Comparison of ENCODE assay signal across 21 cellular contexts in the genomic region with DNA sequence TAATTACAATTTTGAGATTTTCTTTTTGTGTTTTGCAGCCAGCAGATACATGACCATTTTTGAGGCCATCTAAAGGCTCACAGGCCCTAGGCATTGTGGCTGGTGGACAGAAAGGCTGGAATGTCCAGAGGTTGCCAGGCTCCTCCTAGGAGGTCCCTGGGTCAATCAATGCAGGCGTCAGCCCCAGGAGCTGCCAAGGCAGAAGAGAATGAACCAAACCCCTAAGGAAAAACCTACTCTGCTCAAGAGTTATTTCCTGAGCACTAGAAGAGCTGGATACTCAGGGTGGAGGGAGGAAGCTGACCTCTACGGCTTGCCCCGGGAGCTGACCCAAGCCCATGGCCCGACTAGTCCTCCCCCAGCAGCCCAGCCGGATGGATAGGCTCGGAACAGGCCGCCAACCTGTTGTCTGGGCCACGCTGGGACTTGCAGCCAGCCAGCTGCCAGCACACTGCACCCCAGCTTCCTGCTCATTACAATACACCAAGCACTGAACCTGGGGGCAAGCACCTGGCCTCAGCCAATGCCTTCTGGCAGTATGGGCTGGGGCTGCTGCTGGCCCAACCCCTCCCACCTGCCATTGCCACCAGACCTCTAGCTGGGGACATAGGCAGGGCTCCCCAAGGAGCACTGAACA. TPM values are rescaled to one million over a fixed set of nuclear protein-coding genes. Genes with fewer than 3 reads are reported as not detected.
A peak's percentile ranks its signal among the peaks of the same experiment; 100 is the strongest.
DNase-seq lines count a peak whose midpoint lies in the region; ATAC-seq, FAIRE-seq and TF ChIP-seq lines count a peak whose summit lies in the region.
"Had no signal": no experiment of that assay in that cellular context is flagged by ENCODE, and none has a peak within 500 bp of the region (broad histone marks: within the 10 kb centered on the region; RNA-seq: fewer than 3 reads in every experiment).

No MANE protein-coding gene starts in this region.

- in situ Hi-C loops in HepG2 (cut with HindIII; ENCODE audit: extremely low pct_ligation_motif_present, low pct_unique_long_range_greater_than_20kb) = no loop called here

- H2AFZ ChIP-seq in HepG2 (ENCODE audit: low read length) = no peak overlapping the region

- H3K9me3 Mint-ChIP-seq in nephron progenitor cell = no peaks in the 10 kb centered on the region

- no peaks in the 10 kb centered on the region for H3K79me2 ChIP-seq in HepG2 (ENCODE audit: insufficient read depth, low read length)

- H3K4me1 ChIP-seq in liver (ENCODE audit: control insufficient read depth in 4 of 4, insufficient read depth in 4 of 4, low read length in 3 of 4) (no peaks in the 10 kb centered on the region), HepG2 (ENCODE audit: insufficient read depth, low read length) (peaks cover 9% of the 10 kb centered on the region; the same call in 1 of the 2 replicates), stomach (peaks cover 0 to 10% (median 1%) of the 10 kb centered on the region in 4 donors)

- CTCF ChIA-PET in HepG2 (lab: Yijun Ruan, JAX; ENCODE audit: low intra/inter-chr PET ratio, low total read pairs) = no interaction called here

- H3K27me3 Mint-ChIP-seq in nephron progenitor cell (ENCODE audit: low read depth, poor library complexity) = peaks cover 11% of the 10 kb centered on the region

- TF ChIP-seq POLR2A in HepG2 (IDR thresholded peaks at IDR 0.05; ENCODE audit: insufficient read depth in 1 of 2, low read depth in 2 of 2, low read length in 2 of 2) (no peak), stomach (IDR thresholded peaks at IDR 0.05) (no peak)

- intact Hi-C loops in HepG2 (cut with micrococcal nuclease; ENCODE audit: unreplicated experiment) (no loop called here), stomach (cut with DNase I; ENCODE audit: low total_unique reads) (no loop called here)

- H3K4me1 Mint-ChIP-seq in nephron progenitor cell = peaks cover 8% of the 10 kb centered on the region

- no peaks in the 10 kb centered on the region for H3K36me3 ChIP-seq in liver (ENCODE audit: control insufficient read depth in 4 of 4, insufficient read depth in 3 of 4, low read depth in 1 of 4, low read length in 3 of 4)
- no peaks in the 10 kb centered on the region for H3K36me3 ChIP-seq in HepG2 (replicated peaks in 1 of 2; ENCODE audit: control insufficient read depth in 1 of 2, insufficient read depth in 2 of 2, low read length in 2 of 2)
- no peaks in the 10 kb centered on the region for H3K36me3 ChIP-seq in bronchial epithelial cell (ENCODE audit: control insufficient read depth, insufficient read depth, low read length)
- no peaks in the 10 kb centered on the region for H3K36me3 ChIP-seq in stomach

- no peak for TF ChIP-seq EP300 in HepG2 (IDR thresholded peaks at IDR 0.05; ENCODE audit: low read depth in 2 of 2, low read length in 2 of 2)
- TF ChIP-seq EP300 in HepG2 (CRISPR knock-in tag; IDR thresholded peaks at IDR 0.05; ENCODE audit: borderline replicate concordance) = no peak
- TF ChIP-seq EP300 in stomach (IDR thresholded peaks at IDR 0.05) = no peak

- no peaks in the 10 kb centered on the region for H3K36me3 Mint-ChIP-seq in nephron progenitor cell (ENCODE audit: low read depth)

- BruUV-seq in HepG2 (replicated peaks; lab: Mats Ljungman, UMichigan) = no TSS peak

- H3K9me3 ChIP-seq in liver (ENCODE audit: control insufficient read depth in 4 of 4, low read length in 3 of 4) (no peaks in the 10 kb centered on the region), HepG2 (ENCODE audit: low read length) (no peaks in the 10 kb centered on the region), stomach (no peaks in the 10 kb centered on the region)
- H3K9me3 ChIP-seq: A549 had no signal

- H3K27ac Mint-ChIP-seq in nephron progenitor cell = peak overlapping the region; percentile 42

- no peak overlapping the region for H3K9ac ChIP-seq in liver (ENCODE audit: low read depth in 1 of 2, low read length in 2 of 2)
- no peak overlapping the region for H3K9ac ChIP-seq in HepG2 (ENCODE audit: insufficient read depth, low read depth, low read length)

- ATAC-seq in HepG2 (no peak; the same call in 1 of the 3 replicates), HG03378 (IDR thresholded peaks at IDR 0.05; ENCODE audit: unreplicated experiment) (no peak), HG02970 (IDR thresholded peaks at IDR 0.05; ENCODE audit: low FRiP score, unreplicated experiment) (no peak)
- ATAC-seq: A549 had no signal

- H3K4me2 ChIP-seq in HepG2 (ENCODE audit: low read depth, low read length) = no peak overlapping the region
- H3K4me2 ChIP-seq: A549 had no signal

- H3K27me3 ChIP-seq in liver (ENCODE audit: control insufficient read depth in 4 of 4, insufficient read depth in 4 of 4, low read length in 3 of 4) = no peaks in the 10 kb centered on the region
- peaks cover 0 to 28% of the 10 kb centered on the region in 2 experiments; a peak in 3 of 5 replicates for H3K27me3 ChIP-seq in HepG2 (ENCODE audit: control insufficient read depth in 1 of 2, insufficient read depth in 2 of 2, low read length in 2 of 2)
- no peaks in the 10 kb centered on the region for H3K27me3 ChIP-seq in bronchial epithelial cell (ENCODE audit: control insufficient read depth, insufficient read depth, low read length)
- no peaks in the 10 kb centered on the region for H3K27me3 ChIP-seq in stomach

- no peak overlapping the region for H3K4me3 Mint-ChIP-seq in nephron progenitor cell

- H3K4me3 ChIP-seq in liver (ENCODE audit: low read depth in 1 of 3, low read length in 3 of 3) (no peak overlapping the region), HepG2 (replicated peaks in 1 of 3; ENCODE audit: insufficient read depth in 1 of 3, low read depth in 2 of 3, low read length in 3 of 3) (no peak overlapping the region), bronchial epithelial cell (ENCODE audit: low read depth, low read length) (no peak overlapping the region), stomach (no peak overlapping the region)
- H3K4me3 ChIP-seq: A549 had no signal

- POLR2A ChIA-PET in HepG2 (lab: Yijun Ruan, JAX) = no interaction called here

- FAIRE-seq in HepG2 (lab: Jason Lieb, UNC) (no peak), bronchial epithelial cell (lab: Jason Lieb, UNC) (no peak)
- FAIRE-seq: A549, GM12891, GM18507 had no signal

- no peaks in the 10 kb centered on the region for H4K20me1 ChIP-seq in HepG2 (ENCODE audit: insufficient read depth, low read length)

- DNase-seq in HepG2 (ENCODE audit: low spot score) (no peak), bronchial epithelial cell (ENCODE audit: low read depth) (peak; percentile 15), nephron progenitor cell (no peak), stomach (no peak)
- DNase-seq: C1 segment of cervical spinal cord; GF-D8; GOT3; KG1; NCI-H1092; NCI-H187; NCI-H446; NK-92 treated with Interleukin-12 subunit alpha and Interleukin-12 subunit beta, amount 100 ng/mL, for 24 hours had no signal

- 81% methylated on average over 8 of the region's 8 CpGs for whole genome bisulfite sequencing in liver
- 13% methylated on average over 3 of the region's 8 CpGs for WGBS in HepG2 (ENCODE audit: low lambda C conversion rate)
- 58 to 90% (median 75%) methylated on average over 8 of the region's 8 CpGs for WGBS in stomach, 5 donors

- TF ChIP-seq RAD21 in liver (IDR thresholded peaks at IDR 0.05) (no peak), HepG2 (CRISPR knock-in tag; IDR thresholded peaks at IDR 0.05) (no peak)

- H3K27ac ChIP-seq in liver (ENCODE audit: low read depth in 1 of 2, low read length in 2 of 2) (no peak overlapping the region), HepG2 (ENCODE audit: extremely low read length, insufficient read depth, low read length) (no peak overlapping the region), stomach (no peak overlapping the region)
- H3K27ac ChIP-seq: A549 had no signal

- no peak for TF ChIP-seq CTCF in liver (IDR thresholded peaks at IDR 0.05; ENCODE audit: low read depth, low read length, missing input control)
- no peak for TF ChIP-seq CTCF in HepG2 (CRISPR knock-in tag; IDR thresholded peaks at IDR 0.05)
- no peak for TF ChIP-seq CTCF in bronchial epithelial cell (IDR thresholded peaks at IDR 0.05; ENCODE audit: insufficient read depth, low read length, severe bottlenecking)
- no peak for TF ChIP-seq CTCF in nephron progenitor cell (IDR thresholded peaks at IDR 0.05)
- TF ChIP-seq CTCF in stomach (IDR thresholded peaks at IDR 0.05) = no peak

TF ChIP-seq in liver, 16 proteins besides CTCF, POLR2A, EP300 and RAD21 (continues in another document):
- TF ChIP-seq NR2F2 (IDR thresholded peaks at IDR 0.05) (peak; percentile 50), SP1 (IDR thresholded peaks at IDR 0.05) (no peak), RXRA (IDR thresholded peaks at IDR 0.05) (no peak)

TF ChIP-seq in HepG2, 621 proteins besides CTCF, POLR2A, EP300 and RAD21 (continues in another document):
- TF ChIP-seq SRSF9 (IDR thresholded peaks at IDR 0.05; ENCODE audit: borderline replicate concordance, insufficient read depth, low read depth, low read length, poor library complexity, severe bottlenecking) = no peak
- TF ChIP-seq FOXK2 (IDR thresholded peaks at IDR 0.05) = no peak
- no peak for TF ChIP-seq ZNF460 (CRISPR knock-in tag; IDR thresholded peaks at IDR 0.05; ENCODE audit: borderline replicate concordance)
- no peak for TF ChIP-seq GPN1 (CRISPR knock-in tag; IDR thresholded peaks at IDR 0.05; ENCODE audit: borderline replicate concordance)

RNA-seq across cellular contexts. Expression of a gene that starts 5.7 kb away (rescaled TPM):
- total RNA-seq in liver (not detected), HepG2 (2016; rRNA removed; fragmentation: Illumina TruSeq; extraction: Trizol) (not detected in 2 replicates), bronchial epithelial cell (not detected in 2 replicates), stomach (10 to 100 TPM in 1 of 5 donors, 1 to 10 TPM in 1, not detected in 3; 2.6 to 11.2 TPM)
- polyA plus RNA-seq in liver (not detected), HepG2 (2011; rRNA removed) (not detected in 2 replicates), stomach (10 to 100 TPM in 1 of 3 donors, not detected in 2; 53.9 TPM)
- not detected in 2 replicates for total RNA-seq in HepG2 (2016; cell fraction: cytosol; rRNA removed; fragmentation: Illumina TruSeq; extraction: Trizol; ENCODE audit: low read depth)
- not detected in 2 replicates for total RNA-seq in HepG2 (2016; cell fraction: insoluble cytoplasmic fraction; rRNA removed; fragmentation: Illumina TruSeq; extraction: Trizol)
- not detected in 2 replicates for total RNA-seq in HepG2 (2016; cell fraction: membrane; rRNA removed; fragmentation: Illumina TruSeq; extraction: Trizol)
- total RNA-seq in HepG2 (2016; cell fraction: nucleus; rRNA removed; fragmentation: Illumina TruSeq; extraction: Trizol) = not detected in 2 replicates
- not detected in 2 replicates for polyA plus RNA-seq in HepG2 (2011; cell fraction: cytosol; rRNA removed)
- polyA plus RNA-seq in HepG2 (2011; cell fraction: nucleus; rRNA removed) = not detected in 2 replicates
- not detected in 2 replicates for polyA plus RNA-seq in HepG2 (2012)
- polyA plus RNA-seq in HepG2 (2016; cell fraction: cytosol; fragmentation: Illumina TruSeq; extraction: Trizol; ENCODE audit: low read depth) = not detected in 2 replicates
- not detected in 2 replicates for polyA plus RNA-seq in HepG2 (2016; cell fraction: insoluble cytoplasmic fraction; fragmentation: Illumina TruSeq; extraction: Trizol; ENCODE audit: low read depth)
- polyA plus RNA-seq in HepG2 (2016; cell fraction: membrane; fragmentation: Illumina TruSeq; extraction: Trizol; ENCODE audit: low read depth) = not detected in 2 replicates
- polyA plus RNA-seq in HepG2 (2016; cell fraction: nucleus; fragmentation: Illumina TruSeq; extraction: Trizol; ENCODE audit: insufficient read depth, low read depth) = not detected in 2 replicates
- polyA minus RNA-seq in HepG2 (2011; rRNA and poly(A)+ RNA removed; ENCODE audit: low replicate concordance) = not detected in 2 replicates
- polyA minus RNA-seq in HepG2 (2011; cell fraction: cytosol; rRNA and poly(A)+ RNA removed) = not detected in 2 replicates
- not detected in 2 replicates for polyA minus RNA-seq in HepG2 (2011; cell fraction: nucleus; rRNA and poly(A)+ RNA removed)
- total RNA-seq: Daoy, OCI-LY7, RPMI7951 had no signal
